1 cellular context compared by ENCODE assay signal in the genomic region with DNA sequence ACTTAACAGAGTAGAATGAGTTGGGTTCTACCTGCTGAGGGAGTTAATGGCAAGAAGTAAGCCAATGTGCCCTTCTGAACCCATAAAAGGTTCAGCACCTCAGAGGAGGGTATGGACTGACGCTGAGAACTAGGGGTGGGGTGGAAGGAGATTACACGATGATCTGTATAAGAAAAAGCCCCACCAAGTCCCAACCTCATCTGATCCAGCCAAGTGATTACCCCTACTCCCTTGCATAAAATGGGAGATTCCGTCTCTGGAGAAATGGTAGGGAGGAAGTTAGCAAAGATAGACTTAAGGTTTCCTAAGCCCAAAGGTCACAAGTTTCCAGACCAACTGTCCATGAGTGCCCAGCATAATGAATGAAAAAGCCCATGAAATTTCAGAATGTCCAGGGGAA.
TF ChIP-seq lines count a peak whose summit lies in the region.

No MANE protein-coding gene starts in this region.

TF ChIP-seq in K562, 482 proteins besides CTCF, POLR2A, EP300 and RAD21:
- TF ChIP-seq, protein P1, sequence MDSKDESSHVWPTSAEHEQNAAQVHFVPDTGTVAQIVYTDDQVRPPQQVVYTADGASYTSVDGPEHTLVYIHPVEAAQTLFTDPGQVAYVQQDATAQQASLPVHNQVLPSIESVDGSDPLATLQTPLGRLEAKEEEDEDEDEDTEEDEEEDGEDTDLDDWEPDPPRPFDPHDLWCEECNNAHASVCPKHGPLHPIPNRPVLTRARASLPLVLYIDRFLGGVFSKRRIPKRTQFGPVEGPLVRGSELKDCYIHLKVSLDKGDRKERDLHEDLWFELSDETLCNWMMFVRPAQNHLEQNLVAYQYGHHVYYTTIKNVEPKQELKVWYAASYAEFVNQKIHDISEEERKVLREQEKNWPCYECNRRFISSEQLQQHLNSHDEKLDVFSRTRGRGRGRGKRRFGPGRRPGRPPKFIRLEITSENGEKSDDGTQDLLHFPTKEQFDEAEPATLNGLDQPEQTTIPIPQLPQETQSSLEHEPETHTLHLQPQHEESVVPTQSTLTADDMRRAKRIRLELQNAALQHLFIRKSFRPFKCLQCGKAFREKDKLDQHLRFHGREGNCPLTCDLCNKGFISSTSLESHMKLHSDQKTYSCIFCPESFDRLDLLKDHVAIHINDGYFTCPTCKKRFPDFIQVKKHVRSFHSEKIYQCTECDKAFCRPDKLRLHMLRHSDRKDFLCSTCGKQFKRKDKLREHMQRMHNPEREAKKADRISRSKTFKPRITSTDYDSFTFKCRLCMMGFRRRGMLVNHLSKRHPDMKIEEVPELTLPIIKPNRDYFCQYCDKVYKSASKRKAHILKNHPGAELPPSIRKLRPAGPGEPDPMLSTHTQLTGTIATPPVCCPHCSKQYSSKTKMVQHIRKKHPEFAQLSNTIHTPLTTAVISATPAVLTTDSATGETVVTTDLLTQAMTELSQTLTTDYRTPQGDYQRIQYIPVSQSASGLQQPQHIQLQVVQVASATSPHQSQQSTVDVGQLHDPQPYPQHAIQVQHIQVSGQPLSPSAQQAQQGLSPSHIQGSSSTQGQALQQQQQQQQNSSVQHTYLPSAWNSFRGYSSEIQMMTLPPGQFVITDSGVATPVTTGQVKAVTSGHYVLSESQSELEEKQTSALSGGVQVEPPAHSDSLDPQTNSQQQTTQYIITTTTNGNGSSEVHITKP (IDR thresholded peaks at IDR 0.05; ENCODE audit: partially characterized antibody): peak; percentile 81
- no peak for TF ChIP-seq XRCC4 (IDR thresholded peaks at IDR 0.05; ENCODE audit: extremely low read depth, insufficient read depth, insufficient read length)
- 0 out of 2 replicates have a peak, but pooled peaks have one; percentile 8 for TF ChIP-seq SPI1 (IDR thresholded peaks at IDR 0.05; ENCODE audit: borderline replicate concordance, low read depth, low read length)
